ENCODE assay signal across 20 cellular contexts in the genomic region with DNA sequence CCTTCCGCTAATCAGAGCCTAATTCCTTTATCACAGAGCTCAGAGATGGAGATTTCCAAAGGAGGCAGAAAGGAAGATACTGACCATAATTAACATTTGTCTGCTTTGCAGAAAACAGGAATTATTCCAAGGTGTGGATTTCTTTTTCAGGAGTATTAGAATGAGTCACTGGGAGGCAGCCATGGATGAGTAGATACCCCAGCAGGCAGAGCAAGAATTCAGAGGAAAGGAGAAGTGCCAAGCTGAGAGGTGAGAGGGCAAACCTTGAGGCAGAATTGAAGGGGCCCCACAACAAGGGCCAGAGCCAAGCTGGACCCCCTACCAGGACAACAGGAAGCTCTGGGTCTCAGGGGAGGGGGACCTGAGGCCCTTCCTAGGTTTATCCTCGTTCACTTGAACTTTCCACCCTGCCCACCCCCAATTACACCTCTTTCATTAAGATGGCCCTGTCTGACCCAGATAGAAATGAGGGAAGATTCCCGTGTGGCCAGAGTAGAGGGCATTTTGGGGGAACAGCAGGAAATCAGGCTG. TPM values are rescaled to one million over a fixed set of nuclear protein-coding genes. Genes with fewer than 3 reads are reported as not detected.
A peak's percentile ranks its signal among the peaks of the same experiment; 100 is the strongest.
DNase-seq lines count a peak whose midpoint lies in the region; ATAC-seq, FAIRE-seq and TF ChIP-seq lines count a peak whose summit lies in the region.
"Had no signal": no experiment of that assay in that cellular context is flagged by ENCODE, and none has a peak within 500 bp of the region (broad histone marks: within the 10 kb centered on the region; RNA-seq: fewer than 3 reads in every experiment).

No MANE protein-coding gene starts in this region.

- no peak for TF ChIP-seq POLR2A in vagina (IDR thresholded peaks at IDR 0.05)

- DNase-seq in NCI-H69 (lab: John Stamatoyannopoulos, UW): peak; percentile 20
- DNase-seq in bronchial epithelial cell (ENCODE audit: low read depth): peak; percentile 39
- peak; percentile 22 for DNase-seq in mesenteric fat pad (ENCODE audit: low spot score)
- no peak for DNase-seq in vagina (ENCODE audit: extremely low spot score in 2 of 2)
- DNase-seq in H4 (ENCODE audit: low spot score): no peak
- DNase-seq: activated CD4-positive, alpha-beta T cell treated with anti-CD3 and anti-CD28 coated beads, Interleukin-2, amount 10 ng/mL, durations not matched to agents 24 days and 14 days; DMS79 treated with DMSO at 0.1 percent for 48 hours; naive thymus-derived CD4-positive, alpha-beta T cell; NCI-H2081; NCI-H345; substantia nigra had no signal

- H3K27ac ChIP-seq in vagina: peak overlapping the region; percentile 97
- H3K27ac ChIP-seq: SJSA1 had no signal

- H3K36me3 ChIP-seq in bronchial epithelial cell (ENCODE audit: control insufficient read depth, insufficient read depth, low read length): no peaks in the 10 kb centered on the region
- no peaks in the 10 kb centered on the region for H3K36me3 ChIP-seq in vagina
- H3K36me3 ChIP-seq: SJSA1 had no signal

- no peak for TF ChIP-seq CTCF in bronchial epithelial cell (IDR thresholded peaks at IDR 0.05; ENCODE audit: insufficient read depth, low read length, severe bottlenecking)
- no peak for TF ChIP-seq CTCF in vagina (IDR thresholded peaks at IDR 0.05)

- H3K4me3 ChIP-seq in bronchial epithelial cell (ENCODE audit: low read depth, low read length) (no peak overlapping the region), vagina (no peak overlapping the region)
- H3K4me3 ChIP-seq: GM12878, SJSA1 had no signal

- ATAC-seq in GM19395 (IDR thresholded peaks at IDR 0.05; ENCODE audit: unreplicated experiment): no peak
- ATAC-seq in HG02610 (IDR thresholded peaks at IDR 0.05; ENCODE audit: unreplicated experiment): no peak
- ATAC-seq: activated T-helper 17 cell treated with anti-CD3 and anti-CD28 coated beads, Interleukin-2, amount 50 U/mL, for 72 hours; GM12878; naive thymus-derived CD4-positive, alpha-beta T cell had no signal

- peak; percentile 23 for FAIRE-seq in bronchial epithelial cell (lab: Jason Lieb, UNC)
- FAIRE-seq: endometrium, GM12878 had no signal

- intact Hi-C loops in vagina (cut with DNase I): loop anchor here (10.0 kb wide), 1 partner anchor 165 kb away; no protein-coding TSS in a partner anchor

- peaks cover 2% of the 10 kb centered on the region for H3K27me3 ChIP-seq in bronchial epithelial cell (ENCODE audit: control insufficient read depth, insufficient read depth, low read length)
- H3K27me3 ChIP-seq in vagina: no peaks in the 10 kb centered on the region
- H3K27me3 ChIP-seq: SJSA1 had no signal

- H3K9me3 ChIP-seq in vagina: no peaks in the 10 kb centered on the region
- H3K9me3 ChIP-seq: SJSA1 had no signal

- H3K4me1 ChIP-seq in vagina: peaks cover 67% of the 10 kb centered on the region
- H3K4me1 ChIP-seq: SJSA1 had no signal

RNA-seq across cellular contexts. Expression of gene MATN1, which starts 33.2 kb away (rescaled TPM):
- total RNA-seq in bronchial epithelial cell (not detected in 2 replicates), mesenteric fat pad (not detected), vagina (0.49 TPM)
- total RNA-seq in H4 (2014; rRNA removed; shearing (Covaris generic)): 0.06 and 0.51 TPM in 2 replicates
- total RNA-seq: fibroblast of lung; glomerular endothelial cell; T-helper 1 cell treated with Interleukin-12 subunit alpha and Interleukin-12 subunit beta and Interleukin-4 antibody, amounts not matched to agents 30 ng/mL and 1 ng/mL, for 36 hours had no signal

Comparison
In these comparisons a context has a peak if more than half of its experiments do, and no peak if none do; other contexts are left out.
1. DNase-seq: peak in NCI-H69 (single experiment), bronchial epithelial cell (single experiment) and mesenteric fat pad (single experiment); none in vagina (0 of 2) and H4 (single experiment).